In genomic region chr16:87780385-87780989, GRCh38 we compare ENCODE assay signal across 8 cellular contexts. TPM values are rescaled to one million over a fixed set of nuclear protein-coding genes. Genes with fewer than 3 reads are reported as not detected.
DNase-seq lines count a peak whose midpoint lies in the region; ATAC-seq and TF ChIP-seq lines count a peak whose summit lies in the region.

No MANE protein-coding gene starts in this region.

- H3K9me3 ChIP-seq in BLaER1 treated with 17β-estradiol and CSF1 and Interleukin-3, amounts not matched to agents 10 nM and 100 nM (replicated peaks in 1 of 11): no peaks in the 10 kb centered on the region

- ATAC-seq in GM23338 (no peak), HG03095 (IDR thresholded peaks at IDR 0.05; ENCODE audit: unreplicated experiment) (no peak), HG02763 (IDR thresholded peaks at IDR 0.05; ENCODE audit: unreplicated experiment) (no peak)
- peak; percentile 7 to 58 for ATAC-seq in activated naive CD4-positive, alpha-beta T cell treated with anti-CD3 and anti-CD28 coated beads, Interleukin-2, amount 50 U/mL, for 72 hours

- TF ChIP-seq CTCF in GM23338 (conservative IDR thresholded peaks at IDR 0.05; ENCODE audit: low read depth in 2 of 2): peak in 1 of 2 experiments; percentile 6; a peak in 1 of 4 replicates

- H3K27ac ChIP-seq in BLaER1 treated with 17β-estradiol and CSF1 and Interleukin-3, amounts not matched to agents 10 nM and 100 nM: peak overlapping the region; percentile 27 to 99 (median 94); a peak in 21 of 22 replicates
- H3K27ac ChIP-seq in GM23338 (ENCODE audit: low read depth): no peak overlapping the region

- H3K79me2 ChIP-seq in GM23338 (replicated peaks; ENCODE audit: insufficient read depth): no peaks in the 10 kb centered on the region

- peaks cover 10% of the 10 kb centered on the region; the same call in 1 of the 2 replicates for H3F3A ChIP-seq in GM23338 (replicated peaks; ENCODE audit: low read depth)

- no peak for DNase-seq in GM23338 (ENCODE audit: low spot score)
- DNase-seq in RPMI7951 (ENCODE audit: low read depth): peak; percentile 87
- DNase-seq in activated naive CD4-positive, alpha-beta T cell treated with anti-CD3 and anti-CD28 coated beads, Interleukin-2, amount 50 U/mL, for 72 hours (ENCODE audit: low spot score in 2 of 2): peak; percentile 46 to 88
- peak; percentile 4 for DNase-seq in midbrain (lab: John Stamatoyannopoulos, UW)
- no peak for DNase-seq in AG20443 (ENCODE audit: low spot score)

- H3K36me3 ChIP-seq in BLaER1 treated with 17β-estradiol and CSF1 and Interleukin-3, amounts not matched to agents 10 nM and 100 nM: no peaks in the 10 kb centered on the region
- no peaks in the 10 kb centered on the region for H3K36me3 ChIP-seq in GM23338 (ENCODE audit: insufficient read depth)

- peaks cover 4% of the 10 kb centered on the region; the same call in 2 of the 3 replicates for H3K9me3 Mint-ChIP-seq in GM23338
- H3K9me3 Mint-ChIP-seq in activated naive CD4-positive, alpha-beta T cell treated with anti-CD3 and anti-CD28 coated beads, Interleukin-2, amount 50 U/mL, for 72 hours: no peaks in the 10 kb centered on the region

- peaks cover 19% of the 10 kb centered on the region for H3K27me3 Mint-ChIP-seq in GM23338 (ENCODE audit: insufficient read depth, low read depth, poor library complexity)

- no peak overlapping the region for H2AFZ ChIP-seq in GM23338

- H3K4me2 ChIP-seq in BLaER1 treated with 17β-estradiol and CSF1 and Interleukin-3, amounts not matched to agents 10 nM and 100 nM: peak overlapping the region; percentile 85 to 99 (median 95)
- H3K4me2 ChIP-seq in GM23338: no peak overlapping the region

- peak overlapping the region in 10 of 11 experiments; percentile 60 to 95 (median 78); a peak in 20 of 22 replicates for H3K9ac ChIP-seq in BLaER1 treated with 17β-estradiol and CSF1 and Interleukin-3, amounts not matched to agents 10 nM and 100 nM

- H3K4me1 Mint-ChIP-seq in GM23338: peaks cover 9% of the 10 kb centered on the region

- peaks cover 2% of the 10 kb centered on the region; the same call in 2 of the 3 replicates for H3K36me3 Mint-ChIP-seq in GM23338 (ENCODE audit: low read depth)
- H3K36me3 Mint-ChIP-seq in activated naive CD4-positive, alpha-beta T cell treated with anti-CD3 and anti-CD28 coated beads, Interleukin-2, amount 50 U/mL, for 72 hours: peaks cover 0 to 5% of the 10 kb centered on the region in 2 donors

- no peaks in the 10 kb centered on the region for H4K20me1 ChIP-seq in BLaER1 treated with 17β-estradiol and CSF1 and Interleukin-3, amounts not matched to agents 10 nM and 100 nM
- no peaks in the 10 kb centered on the region for H4K20me1 ChIP-seq in GM23338 (replicated peaks; ENCODE audit: insufficient read depth)

- no peak overlapping the region for H3K4me3 Mint-ChIP-seq in GM23338

- peaks cover 0 to 22% (median 0%) of the 10 kb centered on the region in 11 experiments; a peak in 4 of 22 replicates for H3K27me3 ChIP-seq in BLaER1 treated with 17β-estradiol and CSF1 and Interleukin-3, amounts not matched to agents 10 nM and 100 nM
- H3K27me3 ChIP-seq in GM23338 (ENCODE audit: insufficient read depth): no peaks in the 10 kb centered on the region

- H3K4me3 ChIP-seq in BLaER1 treated with 17β-estradiol and CSF1 and Interleukin-3, amounts not matched to agents 10 nM and 100 nM: peak overlapping the region in 8 of 10 experiments; percentile 24 to 58 (median 44); a peak in 16 of 20 replicates
- H3K4me3 ChIP-seq in GM23338: no peak overlapping the region

- H3K4me1 ChIP-seq in BLaER1 treated with 17β-estradiol and CSF1 and Interleukin-3, amounts not matched to agents 10 nM and 100 nM: peaks cover 61 to 94% (median 84%) of the 10 kb centered on the region in 10 experiments
- H3K4me1 ChIP-seq in GM23338 (ENCODE audit: insufficient read depth): peaks cover 9% of the 10 kb centered on the region

- H3K9me2 ChIP-seq in GM23338 (ENCODE audit: insufficient read depth): no peaks in the 10 kb centered on the region

- peak overlapping the region; percentile 44 for H3K27ac Mint-ChIP-seq in GM23338
- H3K27ac Mint-ChIP-seq in activated naive CD4-positive, alpha-beta T cell treated with anti-CD3 and anti-CD28 coated beads, Interleukin-2, amount 50 U/mL, for 72 hours: peak overlapping the region; percentile 99 to 100

TF ChIP-seq in GM23338, 12 proteins besides CTCF, POLR2A, EP300 and RAD21 (continues in another document):
- TF ChIP-seq, protein P1, sequence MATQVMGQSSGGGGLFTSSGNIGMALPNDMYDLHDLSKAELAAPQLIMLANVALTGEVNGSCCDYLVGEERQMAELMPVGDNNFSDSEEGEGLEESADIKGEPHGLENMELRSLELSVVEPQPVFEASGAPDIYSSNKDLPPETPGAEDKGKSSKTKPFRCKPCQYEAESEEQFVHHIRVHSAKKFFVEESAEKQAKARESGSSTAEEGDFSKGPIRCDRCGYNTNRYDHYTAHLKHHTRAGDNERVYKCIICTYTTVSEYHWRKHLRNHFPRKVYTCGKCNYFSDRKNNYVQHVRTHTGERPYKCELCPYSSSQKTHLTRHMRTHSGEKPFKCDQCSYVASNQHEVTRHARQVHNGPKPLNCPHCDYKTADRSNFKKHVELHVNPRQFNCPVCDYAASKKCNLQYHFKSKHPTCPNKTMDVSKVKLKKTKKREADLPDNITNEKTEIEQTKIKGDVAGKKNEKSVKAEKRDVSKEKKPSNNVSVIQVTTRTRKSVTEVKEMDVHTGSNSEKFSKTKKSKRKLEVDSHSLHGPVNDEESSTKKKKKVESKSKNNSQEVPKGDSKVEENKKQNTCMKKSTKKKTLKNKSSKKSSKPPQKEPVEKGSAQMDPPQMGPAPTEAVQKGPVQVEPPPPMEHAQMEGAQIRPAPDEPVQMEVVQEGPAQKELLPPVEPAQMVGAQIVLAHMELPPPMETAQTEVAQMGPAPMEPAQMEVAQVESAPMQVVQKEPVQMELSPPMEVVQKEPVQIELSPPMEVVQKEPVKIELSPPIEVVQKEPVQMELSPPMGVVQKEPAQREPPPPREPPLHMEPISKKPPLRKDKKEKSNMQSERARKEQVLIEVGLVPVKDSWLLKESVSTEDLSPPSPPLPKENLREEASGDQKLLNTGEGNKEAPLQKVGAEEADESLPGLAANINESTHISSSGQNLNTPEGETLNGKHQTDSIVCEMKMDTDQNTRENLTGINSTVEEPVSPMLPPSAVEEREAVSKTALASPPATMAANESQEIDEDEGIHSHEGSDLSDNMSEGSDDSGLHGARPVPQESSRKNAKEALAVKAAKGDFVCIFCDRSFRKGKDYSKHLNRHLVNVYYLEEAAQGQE (IDR thresholded peaks at IDR 0.05; ENCODE audit: unreplicated experiment): no peak

RNA-seq across cellular contexts. Expression of gene KLHDC4, which starts 14.7 kb away (rescaled TPM):
- total RNA-seq in GM23338 (2014; rRNA removed; shearing (Covaris generic)): 36.5 and 41.1 TPM in 2 replicates
- 23.0 and 25.2 TPM in 2 replicates for polyA plus RNA-seq in GM23338 (2016; fragmentation: Nextera tagmentation; extraction: Ambion mirVana)
- total RNA-seq in RPMI7951 (2014; rRNA removed; shearing (Covaris generic)): 15.4 and 16.0 TPM in 2 replicates
- 100 to 1,000 TPM in 1 of 2 donors, 10 to 100 TPM in 1; 75.4 to 114 TPM for total RNA-seq in activated naive CD4-positive, alpha-beta T cell treated with anti-CD3 and anti-CD28 coated beads, Interleukin-2, amount 50 U/mL, for 72 hours

Comparison
In these comparisons a context has a peak if more than half of its experiments do, and no peak if none do; other contexts are left out.
1. ATAC-seq: peak in activated naive CD4-positive, alpha-beta T cell treated with anti-CD3 and anti-CD28 coated beads, Interleukin-2, amount 50 U/mL, for 72 hours (2 of 2); none in GM23338 (single experiment), HG03095 (single experiment) and HG02763 (single experiment).
2. DNase-seq: peak in RPMI7951 (single experiment), activated naive CD4-positive, alpha-beta T cell treated with anti-CD3 and anti-CD28 coated beads, Interleukin-2, amount 50 U/mL, for 72 hours (2 of 2) and midbrain (single experiment); none in GM23338 (single experiment) and AG20443 (single experiment).